Comparison of ENCODE assay signal across 21 cellular contexts in genomic region chr2:129604560-129604959, GRCh38.
DNase-seq lines count a peak whose midpoint lies in the region; ATAC-seq and TF ChIP-seq lines count a peak whose summit lies in the region.
"Had no signal": no experiment of that assay in that cellular context is flagged by ENCODE, and none has a peak within 500 bp of the region (broad histone marks: within the 10 kb centered on the region; RNA-seq: fewer than 3 reads in every experiment).

No MANE protein-coding gene starts in this region.

- H3K4me1 ChIP-seq in A673 (ENCODE audit: insufficient read depth, low read length, poor library complexity, severe bottlenecking), result peaks cover 34% of the 10 kb centered on the region
- H3K4me1 ChIP-seq: BE2C had no signal

- no peaks in the 10 kb centered on the region for H3K36me3 Mint-ChIP-seq in brain
- H3K36me3 Mint-ChIP-seq in effector memory CD8-positive, alpha-beta T cell (ENCODE audit: insufficient read depth), result no peaks in the 10 kb centered on the region
- H3K36me3 Mint-ChIP-seq: CD14-positive monocyte; CD8-positive, alpha-beta memory T cell had no signal

- H3K9me3 ChIP-seq in A673 (ENCODE audit: low read depth, low read length, poor library complexity, severe bottlenecking), result no peaks in the 10 kb centered on the region
- H3K9me3 ChIP-seq: BE2C had no signal

- POLR2A ChIA-PET in A673 (lab: Charles Lee; ENCODE audit: low non-redundant PET), result no interaction called here

- H3K4me3 Mint-ChIP-seq in brain, result no peak overlapping the region
- H3K4me3 Mint-ChIP-seq in effector memory CD8-positive, alpha-beta T cell, result no peak overlapping the region
- H3K4me3 Mint-ChIP-seq: CD14-positive monocyte; CD4-positive, alpha-beta T cell; CD8-positive, alpha-beta memory T cell had no signal

- H3K27ac Mint-ChIP-seq in brain, result peak overlapping the region in 3 of 5 experiments; percentile 39 to 92 (median 57)
- no peak overlapping the region for H3K27ac Mint-ChIP-seq in effector memory CD8-positive, alpha-beta T cell
- H3K27ac Mint-ChIP-seq: CD14-positive monocyte; CD4-positive, alpha-beta T cell; CD8-positive, alpha-beta memory T cell had no signal

- H3K9me3 Mint-ChIP-seq in brain, result peaks cover 17 to 35% (median 21%) of the 10 kb centered on the region in 5 experiments
- H3K9me3 Mint-ChIP-seq in effector memory CD8-positive, alpha-beta T cell, result peaks cover 4 to 19% of the 10 kb centered on the region in 2 donors

- no peak for ATAC-seq in HG03520 (IDR thresholded peaks at IDR 0.05; ENCODE audit: unreplicated experiment)
- ATAC-seq in GM19351 (IDR thresholded peaks at IDR 0.05; ENCODE audit: unreplicated experiment), result no peak
- ATAC-seq in effector memory CD8-positive, alpha-beta T cell (replicated peaks), result no peak
- ATAC-seq: GM12878 had no signal

- TF ChIP-seq CTCF in A673 (conservative IDR thresholded peaks at IDR 0.05; ENCODE audit: low read depth, low read length), result 0 out of 2 replicates have a peak, but pooled peaks have one; percentile 22
- no peak for TF ChIP-seq CTCF in brain (conservative IDR thresholded peaks at IDR 0.05)

- peaks cover 23% of the 10 kb centered on the region for H3K4me1 Mint-ChIP-seq in brain
- no peaks in the 10 kb centered on the region for H3K4me1 Mint-ChIP-seq in effector memory CD8-positive, alpha-beta T cell (ENCODE audit: low read depth in 2 of 2)
- H3K4me1 Mint-ChIP-seq: CD14-positive monocyte; CD8-positive, alpha-beta memory T cell had no signal

- no peak overlapping the region for H3K4me3 ChIP-seq in A673 (ENCODE audit: low read depth, low read length, poor library complexity, severe bottlenecking)
- H3K4me3 ChIP-seq: BLaER1 treated with 17β-estradiol and CSF1 and Interleukin-3, amounts not matched to agents 10 nM and 100 nM; GM12878 had no signal

- CTCF ChIA-PET in A673 (lab: Charles Lee), result no interaction called here

- DNase-seq in A673 (ENCODE audit: low spot score) (no peak), Ammon's horn (ENCODE audit: low spot score) (peak; percentile 12), medulla oblongata (ENCODE audit: extremely low spot score) (peak; percentile 16), HPDE6-E6E7 (ENCODE audit: extremely low spot score) (no peak)
- DNase-seq in effector memory CD8-positive, alpha-beta T cell, result no peak
- DNase-seq: BE2C; CD4-positive, alpha-beta T cell; CD8-positive, alpha-beta memory T cell; DMS 273 treated with DMSO at 0.1 percent for 48 hours; DMS79; EL; GDM1; GOT3; H7; HCEC 1CT had no signal

- peaks cover 7% of the 10 kb centered on the region for H3K27me3 Mint-ChIP-seq in brain
- peaks cover 0 to 18% of the 10 kb centered on the region in 2 donors for H3K27me3 Mint-ChIP-seq in effector memory CD8-positive, alpha-beta T cell
- H3K27me3 Mint-ChIP-seq: CD8-positive, alpha-beta memory T cell had no signal

- H3K27ac ChIP-seq in A673 (ENCODE audit: low read depth, low read length, poor library complexity, severe bottlenecking), result no peak overlapping the region
- H3K27ac ChIP-seq: BLaER1 treated with 17β-estradiol and CSF1 and Interleukin-3, amounts not matched to agents 10 nM and 100 nM had no signal

- BruUV-seq in A673 (replicated peaks; lab: Mats Ljungman, UMichigan), result no TSS peak

- H3K27me3 ChIP-seq in A673 (replicated peaks; ENCODE audit: insufficient read depth, low read depth, low read length, poor library complexity), result no peaks in the 10 kb centered on the region
- H3K27me3 ChIP-seq: BE2C; BLaER1 treated with 17β-estradiol and CSF1 and Interleukin-3, amounts not matched to agents 10 nM and 100 nM had no signal

- no peaks in the 10 kb centered on the region for H3K36me3 ChIP-seq in A673 (ENCODE audit: insufficient read depth, low read length, poor library complexity, severe bottlenecking)
- H3K36me3 ChIP-seq: BE2C; BLaER1 treated with 17β-estradiol and CSF1 and Interleukin-3, amounts not matched to agents 10 nM and 100 nM had no signal

- intact Hi-C loops in A673 (cut with micrococcal nuclease; ENCODE audit: unreplicated experiment), result no loop called here

Comparison
In these comparisons a context has a peak if more than half of its experiments do, and no peak if none do; other contexts are left out.
1. DNase-seq: peak in Ammon's horn (single experiment) and medulla oblongata (single experiment); none in A673 (single experiment), HPDE6-E6E7 (single experiment) and effector memory CD8-positive, alpha-beta T cell (0 of 3).
2. H3K27ac Mint-ChIP-seq: peak in brain (3 of 5); none in effector memory CD8-positive, alpha-beta T cell (0 of 2).